Comparison of ENCODE assay signal across 8 cellular contexts in genomic region chr1:205598841-205599666, GRCh38. TPM values are rescaled to one million over a fixed set of nuclear protein-coding genes. Genes with fewer than 3 reads are reported as not detected.
DNase-seq lines count a peak whose midpoint lies in the region; ATAC-seq and TF ChIP-seq lines count a peak whose summit lies in the region.

No MANE protein-coding gene starts in this region.

- no peaks in the 10 kb centered on the region for H3K9me3 ChIP-seq in AG04450 (ENCODE audit: control insufficient read depth, insufficient read depth, low read length)

- peak overlapping the region; percentile 93 for H3K27ac ChIP-seq in AG04450 (ENCODE audit: low read depth, low read length)

- CTCF ChIA-PET in AG04450 (lab: Charles Lee), result interaction anchor here (0.6 to 5.5 kb wide), 11 partner anchors 9 to 378 kb away, joined by 3 to 60 read pairs (median 4); partner anchors contain the start of gene ELK4

- H3K4me3 ChIP-seq in AG04450 (ENCODE audit: low read depth, low read length) (no peak overlapping the region; the same call in 1 of the 2 replicates), WI38 (ENCODE audit: low read depth, low read length) (peak overlapping the region; percentile 0; the same call in 1 of the 2 replicates), fibroblast of pulmonary artery (replicated peaks; ENCODE audit: low read depth, low read length) (no peak overlapping the region)

- TF ChIP-seq CTCF in AG04450 (IDR thresholded peaks at IDR 0.05; ENCODE audit: low read depth, low read length) (no peak), WI38 (IDR thresholded peaks at IDR 0.05; ENCODE audit: low read depth, low read length) (no peak), fibroblast of pulmonary artery (IDR thresholded peaks at IDR 0.05; ENCODE audit: low read length, missing control alignments) (no peak), omental fat pad (IDR thresholded peaks at IDR 0.05) (no peak)

- H3K27me3 ChIP-seq in AG04450 (ENCODE audit: control insufficient read depth, insufficient read depth, low read length), result no peaks in the 10 kb centered on the region

- POLR2A ChIA-PET in AG04450 (lab: Yijun Ruan, JAX), result interaction anchor here (0.5 to 2.1 kb wide), 3 partner anchors 32 to 80 kb away, joined by 4 to 7 read pairs (median 6); partner anchors contain the start of gene ELK4

- peak; percentile 94 for ATAC-seq in omental fat pad (ENCODE audit: low FRiP score)
- no peak for ATAC-seq in HG02884 (IDR thresholded peaks at IDR 0.05; ENCODE audit: unreplicated experiment)
- ATAC-seq in GM21619 (IDR thresholded peaks at IDR 0.05; ENCODE audit: unreplicated experiment), result no peak

- DNase-seq in AG04450 (ENCODE audit: low read depth, low spot score) (peak; percentile 92), fibroblast of pulmonary artery (ENCODE audit: low read depth) (peak; percentile 98), omental fat pad (ENCODE audit: low spot score) (no peak), AG08395 (ENCODE audit: low spot score) (no peak)
- DNase-seq in stimulated activated CD4-positive, alpha-beta T cell treated with anti-CD3 and anti-CD28 coated beads, Interleukin-1b, Interleukin-23, amount 100 ng/mL, for 48 hours, result no peak

RNA-seq across cellular contexts. Expression of gene ELK4, which starts 32.8 kb away (rescaled TPM):
- 8.3 and 8.6 TPM in 2 replicates for polyA plus RNA-seq in AG04450 (2011; rRNA removed)
- polyA minus RNA-seq in AG04450 (2011; rRNA and poly(A)+ RNA removed), result 15.4 and 20.2 TPM in 2 replicates
- 10 to 100 TPM; 20.7 to 37.5 (median 27.8) TPM for total RNA-seq in omental fat pad

Comparison
In these comparisons a context has a peak if more than half of its experiments do, and no peak if none do; other contexts are left out.
1. DNase-seq: peak in AG04450 (single experiment) and fibroblast of pulmonary artery (single experiment); none in omental fat pad (single experiment), AG08395 (single experiment) and stimulated activated CD4-positive, alpha-beta T cell treated with anti-CD3 and anti-CD28 coated beads, Interleukin-1b, Interleukin-23, amount 100 ng/mL, for 48 hours (single experiment).